Comparison of ENCODE assay signal across 30 cellular contexts in the genomic region with DNA sequence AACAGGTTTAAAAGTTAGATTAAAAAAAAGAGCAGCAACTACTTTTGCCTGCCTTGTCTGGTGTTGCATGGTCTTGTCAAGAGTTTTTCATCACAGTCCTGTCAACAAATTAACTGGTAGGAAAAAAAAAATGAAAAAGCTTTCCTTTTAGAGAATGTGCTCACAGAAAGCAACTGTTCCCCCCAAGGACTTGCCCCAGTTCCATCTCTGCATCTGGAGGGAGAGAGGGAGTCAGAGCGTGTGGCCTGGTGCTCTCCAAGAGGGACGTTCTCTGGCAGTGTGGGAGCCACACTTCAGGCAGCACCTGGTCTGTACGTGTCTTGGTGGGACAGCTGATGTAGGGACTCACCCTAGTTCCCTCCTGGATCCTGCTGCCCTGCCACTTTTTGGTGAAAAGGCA.
"Had no signal": no experiment of that assay in that cellular context is flagged by ENCODE, and none has a peak within 500 bp of the region (broad histone marks: within the 10 kb centered on the region; RNA-seq: fewer than 3 reads in every experiment).

No MANE protein-coding gene starts in this region.

- H3K27ac Mint-ChIP-seq: activated CD8-positive, alpha-beta memory T cell treated with anti-CD3 and anti-CD28 coated beads, Interleukin-2, amount 10 ng/mL, durations not matched to agents 7 days and 5 days; activated naive CD4-positive, alpha-beta T cell treated with anti-CD3 and anti-CD28 coated beads, Interleukin-2, amount 50 U/mL, for 72 hours; activated naive CD8-positive, alpha-beta T cell treated with anti-CD3 and anti-CD28 coated beads, Interleukin-2, amount 50 U/mL, for 24 hours; activated T-cell treated with anti-CD3 and anti-CD28 coated beads, Interleukin-2, amount 50 U/mL, for 24 hours; T-helper 1 cell treated with Interleukin-12 subunit alpha and Interleukin-12 subunit beta and Interleukin-4 antibody, amounts not matched to agents 30 μg/mL and 1 μg/mL, for 36 hours had no signal

- H3K27ac ChIP-seq: ascending aorta, body of pancreas, cardiac muscle cell, SJCRH30 had no signal

- H3K9me3 ChIP-seq: ascending aorta, body of pancreas, MG63, SJCRH30, SK-N-SH had no signal

- H3K4me1 ChIP-seq: ascending aorta, body of pancreas, SJCRH30 had no signal

- H3K36me3 Mint-ChIP-seq: activated CD8-positive, alpha-beta memory T cell treated with anti-CD3 and anti-CD28 coated beads, Interleukin-2, amount 10 ng/mL, durations not matched to agents 7 days and 5 days; activated naive CD4-positive, alpha-beta T cell treated with anti-CD3 and anti-CD28 coated beads, Interleukin-2, amount 50 U/mL, for 72 hours; WTC11 had no signal

- H3K4me2 ChIP-seq: SK-N-SH had no signal

- DNase-seq: activated CD4-positive, alpha-beta T cell treated with anti-CD3 and anti-CD28 coated beads for 48 hours; activated CD4-positive, alpha-beta T cell treated with anti-CD3 and anti-CD28 coated beads, Interleukin-2, amount 50 U/mL, for 4 hours; activated CD4-positive, CD25-positive, alpha-beta regulatory T cell treated with anti-CD3 and anti-CD28 coated beads, Interleukin-2, amount 50 U/mL, for 72 hours; activated CD8-positive, alpha-beta memory T cell treated with anti-CD3 and anti-CD28 coated beads, Interleukin-2, amount 10 ng/mL, durations not matched to agents 7 days and 5 days; activated effector memory CD4-positive, alpha-beta T cell treated with anti-CD3 and anti-CD28 coated beads, Interleukin-2, amount 50 U/mL, for 16 hours; activated naive CD4-positive, alpha-beta T cell treated with Interleukin-2 at 50 U/mL for 16 hours; activated naive CD8-positive, alpha-beta T cell treated with anti-CD3 and anti-CD28 coated beads, Interleukin-2, amount 50 U/mL, for 24 hours; activated T-cell treated with anti-CD3 and anti-CD28 coated beads, Interleukin-2, amount 50 U/mL, for 24 hours; amniotic stem cell; body of pancreas; cerebellar nuclear complex; MG63; MV-4-11; NCI-H1092 treated with DMSO at 0.1 percent for 48 hours; NCI-H1417 treated with DMSO at 0.1 percent for 48 hours; NCI-H2029; NCI-H2107; NCI-H345; NCI-H510A; NCI-H526 treated with DMSO at 0.1 percent for 48 hours; NCI-H82; SJCRH30; SK-N-SH; SW 1271; T-helper 9 cell had no signal

- H3K27me3 ChIP-seq: ascending aorta, body of pancreas, cardiac muscle cell, MG63, SJCRH30 had no signal

- H3K4me3 Mint-ChIP-seq: activated CD8-positive, alpha-beta memory T cell treated with anti-CD3 and anti-CD28 coated beads, Interleukin-2, amount 10 ng/mL, durations not matched to agents 7 days and 5 days; activated naive CD8-positive, alpha-beta T cell treated with anti-CD3 and anti-CD28 coated beads, Interleukin-2, amount 50 U/mL, for 24 hours; activated T-cell treated with anti-CD3 and anti-CD28 coated beads, Interleukin-2, amount 50 U/mL, for 24 hours; T-helper 1 cell treated with Interleukin-12 subunit alpha and Interleukin-12 subunit beta and Interleukin-4 antibody, amounts not matched to agents 30 μg/mL and 1 μg/mL, for 36 hours; WTC11 had no signal

- H3K36me3 ChIP-seq: ascending aorta, cardiac muscle cell, MG63, SJCRH30 had no signal

- H3K4me1 Mint-ChIP-seq: activated CD8-positive, alpha-beta memory T cell treated with anti-CD3 and anti-CD28 coated beads, Interleukin-2, amount 10 ng/mL, durations not matched to agents 7 days and 5 days; activated naive CD8-positive, alpha-beta T cell treated with anti-CD3 and anti-CD28 coated beads, Interleukin-2, amount 50 U/mL, for 24 hours had no signal

- ATAC-seq: activated CD8-positive, alpha-beta memory T cell treated with anti-CD3 and anti-CD28 coated beads, Interleukin-2, amount 10 ng/mL, durations not matched to agents 7 days and 5 days; activated naive CD4-positive, alpha-beta T cell treated with anti-CD3 and anti-CD28 coated beads, Interleukin-2, amount 50 U/mL, for 72 hours; activated naive CD8-positive, alpha-beta T cell treated with anti-CD3 and anti-CD28 coated beads, Interleukin-2, amount 50 U/mL, for 24 hours; body of pancreas had no signal

- H3K4me3 ChIP-seq: ascending aorta, body of pancreas, cardiac muscle cell, MG63, SJCRH30 had no signal

- H3K9ac ChIP-seq: SK-N-SH had no signal

- H3K9me3 Mint-ChIP-seq: activated naive CD4-positive, alpha-beta T cell treated with anti-CD3 and anti-CD28 coated beads, Interleukin-2, amount 50 U/mL, for 72 hours; activated naive CD8-positive, alpha-beta T cell treated with anti-CD3 and anti-CD28 coated beads, Interleukin-2, amount 50 U/mL, for 24 hours; activated T-cell treated with anti-CD3 and anti-CD28 coated beads, Interleukin-2, amount 50 U/mL, for 24 hours; T-helper 1 cell treated with Interleukin-12 subunit alpha and Interleukin-12 subunit beta and Interleukin-4 antibody, amounts not matched to agents 30 μg/mL and 1 μg/mL, for 36 hours had no signal
